1 cellular context compared by ENCODE assay signal in genomic region chr14:24269910-24270536, GRCh38.
TF ChIP-seq lines count a peak whose summit lies in the region.

No MANE protein-coding gene starts in this region.

TF ChIP-seq in H1, 55 proteins besides CTCF, POLR2A, EP300 and RAD21:
- TF ChIP-seq TCF12 (IDR thresholded peaks at IDR 0.05; ENCODE audit: low read depth, low read length): no peak
- TF ChIP-seq SP2 (IDR thresholded peaks at IDR 0.05; ENCODE audit: low read length): no peak
- TF ChIP-seq POU5F1 (IDR thresholded peaks at IDR 0.05; ENCODE audit: low read depth, low read length): no peak
- TF ChIP-seq USF2 (IDR thresholded peaks at IDR 0.05; ENCODE audit: low read length): no peak
- no peak for TF ChIP-seq BRCA1 (IDR thresholded peaks at IDR 0.05; ENCODE audit: low read depth, low read length)
- no peak for TF ChIP-seq TBP (IDR thresholded peaks at IDR 0.05; ENCODE audit: low read depth, low read length)
- no peak for TF ChIP-seq RBBP5 (IDR thresholded peaks at IDR 0.05; ENCODE audit: borderline replicate concordance, low read depth, low read length)
- TF ChIP-seq SRF (IDR thresholded peaks at IDR 0.05; ENCODE audit: low read depth, low read length): no peak
- TF ChIP-seq TAF7 (optimal IDR thresholded peaks at IDR 0.05; ENCODE audit: borderline replicate concordance, low read depth, low read length): no peak
- no peak for TF ChIP-seq KDM5A (IDR thresholded peaks at IDR 0.05; ENCODE audit: low read length)
- TF ChIP-seq MAFK (IDR thresholded peaks at IDR 0.05; ENCODE audit: low read depth, low read length): no peak
